Comparison of ENCODE assay signal across 3 cellular contexts in genomic region chrX:3426552-3426951, GRCh38.
TF ChIP-seq lines count a peak whose summit lies in the region.

No MANE protein-coding gene starts in this region.

TF ChIP-seq in HepG2, 621 proteins besides CTCF, POLR2A, EP300 and RAD21 (continued from another document):
- TF ChIP-seq JUND (CRISPR knock-in tag; IDR thresholded peaks at IDR 0.05) (no peak), ATF7 (IDR thresholded peaks at IDR 0.05) (0 out of 2 replicates have a peak, but pooled peaks have one; percentile 9), ATF7 (CRISPR knock-in tag; IDR thresholded peaks at IDR 0.05) (no peak), KLF15 (CRISPR knock-in tag; IDR thresholded peaks at IDR 0.05; ENCODE audit: borderline replicate concordance) (no peak), CREB1 (IDR thresholded peaks at IDR 0.05) (peak; percentile 98), CREB1 (CRISPR knock-in tag; IDR thresholded peaks at IDR 0.05) (no peak), ZNF766 (CRISPR knock-in tag; IDR thresholded peaks at IDR 0.05; ENCODE audit: borderline replicate concordance) (no peak), REL (CRISPR knock-in tag; conservative IDR thresholded peaks at IDR 0.05) (no peak), ARNT (IDR thresholded peaks at IDR 0.05) (no peak)
- TF ChIP-seq, protein P1, sequence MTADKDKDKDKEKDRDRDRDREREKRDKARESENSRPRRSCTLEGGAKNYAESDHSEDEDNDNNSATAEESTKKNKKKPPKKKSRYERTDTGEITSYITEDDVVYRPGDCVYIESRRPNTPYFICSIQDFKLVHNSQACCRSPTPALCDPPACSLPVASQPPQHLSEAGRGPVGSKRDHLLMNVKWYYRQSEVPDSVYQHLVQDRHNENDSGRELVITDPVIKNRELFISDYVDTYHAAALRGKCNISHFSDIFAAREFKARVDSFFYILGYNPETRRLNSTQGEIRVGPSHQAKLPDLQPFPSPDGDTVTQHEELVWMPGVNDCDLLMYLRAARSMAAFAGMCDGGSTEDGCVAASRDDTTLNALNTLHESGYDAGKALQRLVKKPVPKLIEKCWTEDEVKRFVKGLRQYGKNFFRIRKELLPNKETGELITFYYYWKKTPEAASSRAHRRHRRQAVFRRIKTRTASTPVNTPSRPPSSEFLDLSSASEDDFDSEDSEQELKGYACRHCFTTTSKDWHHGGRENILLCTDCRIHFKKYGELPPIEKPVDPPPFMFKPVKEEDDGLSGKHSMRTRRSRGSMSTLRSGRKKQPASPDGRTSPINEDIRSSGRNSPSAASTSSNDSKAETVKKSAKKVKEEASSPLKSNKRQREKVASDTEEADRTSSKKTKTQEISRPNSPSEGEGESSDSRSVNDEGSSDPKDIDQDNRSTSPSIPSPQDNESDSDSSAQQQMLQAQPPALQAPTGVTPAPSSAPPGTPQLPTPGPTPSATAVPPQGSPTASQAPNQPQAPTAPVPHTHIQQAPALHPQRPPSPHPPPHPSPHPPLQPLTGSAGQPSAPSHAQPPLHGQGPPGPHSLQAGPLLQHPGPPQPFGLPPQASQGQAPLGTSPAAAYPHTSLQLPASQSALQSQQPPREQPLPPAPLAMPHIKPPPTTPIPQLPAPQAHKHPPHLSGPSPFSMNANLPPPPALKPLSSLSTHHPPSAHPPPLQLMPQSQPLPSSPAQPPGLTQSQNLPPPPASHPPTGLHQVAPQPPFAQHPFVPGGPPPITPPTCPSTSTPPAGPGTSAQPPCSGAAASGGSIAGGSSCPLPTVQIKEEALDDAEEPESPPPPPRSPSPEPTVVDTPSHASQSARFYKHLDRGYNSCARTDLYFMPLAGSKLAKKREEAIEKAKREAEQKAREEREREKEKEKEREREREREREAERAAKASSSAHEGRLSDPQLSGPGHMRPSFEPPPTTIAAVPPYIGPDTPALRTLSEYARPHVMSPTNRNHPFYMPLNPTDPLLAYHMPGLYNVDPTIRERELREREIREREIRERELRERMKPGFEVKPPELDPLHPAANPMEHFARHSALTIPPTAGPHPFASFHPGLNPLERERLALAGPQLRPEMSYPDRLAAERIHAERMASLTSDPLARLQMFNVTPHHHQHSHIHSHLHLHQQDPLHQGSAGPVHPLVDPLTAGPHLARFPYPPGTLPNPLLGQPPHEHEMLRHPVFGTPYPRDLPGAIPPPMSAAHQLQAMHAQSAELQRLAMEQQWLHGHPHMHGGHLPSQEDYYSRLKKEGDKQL (CRISPR knock-in tag; IDR thresholded peaks at IDR 0.05; ENCODE audit: low read depth): no peak
- TF ChIP-seq, protein P2, sequence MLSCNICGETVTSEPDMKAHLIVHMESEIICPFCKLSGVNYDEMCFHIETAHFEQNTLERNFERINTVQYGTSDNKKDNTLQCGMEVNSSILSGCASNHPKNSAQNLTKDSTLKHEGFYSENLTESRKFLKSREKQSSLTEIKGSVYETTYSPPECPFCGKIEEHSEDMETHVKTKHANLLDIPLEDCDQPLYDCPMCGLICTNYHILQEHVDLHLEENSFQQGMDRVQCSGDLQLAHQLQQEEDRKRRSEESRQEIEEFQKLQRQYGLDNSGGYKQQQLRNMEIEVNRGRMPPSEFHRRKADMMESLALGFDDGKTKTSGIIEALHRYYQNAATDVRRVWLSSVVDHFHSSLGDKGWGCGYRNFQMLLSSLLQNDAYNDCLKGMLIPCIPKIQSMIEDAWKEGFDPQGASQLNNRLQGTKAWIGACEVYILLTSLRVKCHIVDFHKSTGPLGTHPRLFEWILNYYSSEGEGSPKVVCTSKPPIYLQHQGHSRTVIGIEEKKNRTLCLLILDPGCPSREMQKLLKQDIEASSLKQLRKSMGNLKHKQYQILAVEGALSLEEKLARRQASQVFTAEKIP (CRISPR knock-in tag; IDR thresholded peaks at IDR 0.05; ENCODE audit: borderline replicate concordance): no peak

TF ChIP-seq in K562, 482 proteins besides CTCF, POLR2A, EP300 and RAD21:
- TF ChIP-seq, protein P3, sequence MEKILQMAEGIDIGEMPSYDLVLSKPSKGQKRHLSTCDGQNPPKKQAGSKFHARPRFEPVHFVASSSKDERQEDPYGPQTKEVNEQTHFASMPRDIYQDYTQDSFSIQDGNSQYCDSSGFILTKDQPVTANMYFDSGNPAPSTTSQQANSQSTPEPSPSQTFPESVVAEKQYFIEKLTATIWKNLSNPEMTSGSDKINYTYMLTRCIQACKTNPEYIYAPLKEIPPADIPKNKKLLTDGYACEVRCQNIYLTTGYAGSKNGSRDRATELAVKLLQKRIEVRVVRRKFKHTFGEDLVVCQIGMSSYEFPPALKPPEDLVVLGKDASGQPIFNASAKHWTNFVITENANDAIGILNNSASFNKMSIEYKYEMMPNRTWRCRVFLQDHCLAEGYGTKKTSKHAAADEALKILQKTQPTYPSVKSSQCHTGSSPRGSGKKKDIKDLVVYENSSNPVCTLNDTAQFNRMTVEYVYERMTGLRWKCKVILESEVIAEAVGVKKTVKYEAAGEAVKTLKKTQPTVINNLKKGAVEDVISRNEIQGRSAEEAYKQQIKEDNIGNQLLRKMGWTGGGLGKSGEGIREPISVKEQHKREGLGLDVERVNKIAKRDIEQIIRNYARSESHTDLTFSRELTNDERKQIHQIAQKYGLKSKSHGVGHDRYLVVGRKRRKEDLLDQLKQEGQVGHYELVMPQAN (IDR thresholded peaks at IDR 0.05; ENCODE audit: borderline replicate concordance): no peak
- TF ChIP-seq ATF1 (CRISPR knock-in tag; IDR thresholded peaks at IDR 0.05) (no peak), ATF1 (tag; IDR thresholded peaks at IDR 0.05) (peak; percentile 64)

TF ChIP-seq in SK-N-SH, 30 proteins besides CTCF, POLR2A, EP300 and RAD21 (continued from another document):
- TF ChIP-seq TAF1 (IDR thresholded peaks at IDR 0.05; ENCODE audit: borderline replicate concordance, low read depth, low read length) (no peak), SMC3 (IDR thresholded peaks at IDR 0.05; ENCODE audit: low read depth, low read length) (no peak), POLR2AphosphoS5 (IDR thresholded peaks at IDR 0.05; ENCODE audit: low read depth, low read length) (no peak), FOXJ3 (CRISPR knock-in tag; IDR thresholded peaks at IDR 0.05) (no peak), GABPA (IDR thresholded peaks at IDR 0.05; ENCODE audit: low read depth) (no peak), TCF12 (IDR thresholded peaks at IDR 0.05) (no peak), NRF1 (IDR thresholded peaks at IDR 0.05; ENCODE audit: low read depth, low read length) (no peak), MXI1 (IDR thresholded peaks at IDR 0.05; ENCODE audit: low read depth, low read length) (no peak), NFIC (IDR thresholded peaks at IDR 0.05; ENCODE audit: borderline replicate concordance) (no peak), FOXM1 (IDR thresholded peaks at IDR 0.05; ENCODE audit: low read depth) (no peak), IRF3 (IDR thresholded peaks at IDR 0.05; ENCODE audit: low read depth, low read length) (no peak), JUND (IDR thresholded peaks at IDR 0.05) (no peak), MEF2A (IDR thresholded peaks at IDR 0.05; ENCODE audit: borderline replicate concordance, low read depth) (no peak), ELF1 (IDR thresholded peaks at IDR 0.05) (no peak), RFX5 (IDR thresholded peaks at IDR 0.05; ENCODE audit: low read length) (no peak), EZH2phosphoT487 (IDR thresholded peaks at IDR 0.05; ENCODE audit: borderline replicate concordance, low read depth) (no peak)
- TF ChIP-seq, protein P4, sequence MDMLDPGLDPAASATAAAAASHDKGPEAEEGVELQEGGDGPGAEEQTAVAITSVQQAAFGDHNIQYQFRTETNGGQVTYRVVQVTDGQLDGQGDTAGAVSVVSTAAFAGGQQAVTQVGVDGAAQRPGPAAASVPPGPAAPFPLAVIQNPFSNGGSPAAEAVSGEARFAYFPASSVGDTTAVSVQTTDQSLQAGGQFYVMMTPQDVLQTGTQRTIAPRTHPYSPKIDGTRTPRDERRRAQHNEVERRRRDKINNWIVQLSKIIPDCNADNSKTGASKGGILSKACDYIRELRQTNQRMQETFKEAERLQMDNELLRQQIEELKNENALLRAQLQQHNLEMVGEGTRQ (IDR thresholded peaks at IDR 0.05; ENCODE audit: borderline replicate concordance, low read depth, low read length): no peak
- TF ChIP-seq, protein P5, sequence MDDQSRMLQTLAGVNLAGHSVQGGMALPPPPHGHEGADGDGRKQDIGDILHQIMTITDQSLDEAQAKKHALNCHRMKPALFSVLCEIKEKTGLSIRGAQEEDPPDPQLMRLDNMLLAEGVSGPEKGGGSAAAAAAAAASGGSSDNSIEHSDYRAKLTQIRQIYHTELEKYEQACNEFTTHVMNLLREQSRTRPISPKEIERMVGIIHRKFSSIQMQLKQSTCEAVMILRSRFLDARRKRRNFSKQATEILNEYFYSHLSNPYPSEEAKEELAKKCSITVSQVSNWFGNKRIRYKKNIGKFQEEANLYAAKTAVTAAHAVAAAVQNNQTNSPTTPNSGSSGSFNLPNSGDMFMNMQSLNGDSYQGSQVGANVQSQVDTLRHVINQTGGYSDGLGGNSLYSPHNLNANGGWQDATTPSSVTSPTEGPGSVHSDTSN (IDR thresholded peaks at IDR 0.05): no peak
